ENCODE assay signal across 8 cellular contexts in genomic region chr1:205750683-205751651, GRCh38. TPM values are rescaled to one million over a fixed set of nuclear protein-coding genes. Genes with fewer than 3 reads are reported as not detected.
DNase-seq lines count a peak whose midpoint lies in the region; ATAC-seq, FAIRE-seq and TF ChIP-seq lines count a peak whose summit lies in the region.

No MANE protein-coding gene starts in this region.

- peak overlapping the region; percentile 91 for H3K27ac ChIP-seq in thymus (ENCODE audit: low read depth)

- no peaks in the 10 kb centered on the region for H3K36me3 Mint-ChIP-seq in activated naive CD8-positive, alpha-beta T cell

- peak overlapping the region; percentile 98 for H3K27ac Mint-ChIP-seq in activated naive CD8-positive, alpha-beta T cell

- FAIRE-seq in islet of Langerhans (lab: Jason Lieb, UNC): peak; percentile 17

- no peak for ATAC-seq in GM21825 (IDR thresholded peaks at IDR 0.05; ENCODE audit: unreplicated experiment)

- H3K4me3 ChIP-seq in AG09309 (ENCODE audit: control insufficient read depth, low read depth, low read length) (peak overlapping the region; percentile 48), thymus (ENCODE audit: low read length) (peak overlapping the region; percentile 72)

- H3K9me3 ChIP-seq in thymus (ENCODE audit: control insufficient read depth): no peaks in the 10 kb centered on the region

- H3K9me3 Mint-ChIP-seq in activated naive CD8-positive, alpha-beta T cell (ENCODE audit: low read depth): no peaks in the 10 kb centered on the region

- peak overlapping the region; percentile 94 for H3K4me3 Mint-ChIP-seq in activated naive CD8-positive, alpha-beta T cell

- H3K27me3 Mint-ChIP-seq in activated naive CD8-positive, alpha-beta T cell: no peaks in the 10 kb centered on the region

- no peaks in the 10 kb centered on the region for H3K36me3 ChIP-seq in thymus (ENCODE audit: control insufficient read depth, insufficient read depth)

- peaks cover 8% of the 10 kb centered on the region for H3K4me1 ChIP-seq in thymus (ENCODE audit: control insufficient read depth, insufficient read depth, low read length)

- POLR2A ChIA-PET in HEK293T (lab: Yijun Ruan, JAX): no interaction called here

- 86% methylated on average over 14 of the region's 14 CpGs for WGBS in thymus

- no peak for TF ChIP-seq CTCF in AG09309 (IDR thresholded peaks at IDR 0.05; ENCODE audit: control insufficient read depth, insufficient read depth, low read depth, low read length, missing control alignments)

- DNase-seq in AG09309 (ENCODE audit: low read depth) (no peak), HEK293T (ENCODE audit: extremely low spot score) (no peak), T-helper 9 cell (no peak)
- DNase-seq in activated CD4-positive, alpha-beta T cell treated with anti-CD3 and anti-CD28 coated beads, Interleukin-2, amount 50 U/mL, for 48 hours: no peak

- H3K27me3 ChIP-seq in thymus (ENCODE audit: control insufficient read depth, insufficient read depth): no peaks in the 10 kb centered on the region

- H3K4me1 Mint-ChIP-seq in activated naive CD8-positive, alpha-beta T cell (ENCODE audit: low read depth): peaks cover 31% of the 10 kb centered on the region

- CTCF ChIA-PET in HEK293T (lab: Yijun Ruan, JAX): no interaction called here

TF ChIP-seq in HEK293T, 16 proteins besides CTCF, POLR2A, EP300 and RAD21:
- TF ChIP-seq FOXA1 (IDR thresholded peaks at IDR 0.05) (no peak), NFRKB (IDR thresholded peaks at IDR 0.05) (no peak), ARNT (IDR thresholded peaks at IDR 0.05) (no peak), L3MBTL2 (conservative IDR thresholded peaks at IDR 0.05) (peak; percentile 51; the same call in 1 of the 2 replicates), SP1 (IDR thresholded peaks at IDR 0.05) (no peak), HDGF (IDR thresholded peaks at IDR 0.05; ENCODE audit: borderline replicate concordance) (no peak), SUZ12 (IDR thresholded peaks at IDR 0.05) (no peak), FOXK2 (IDR thresholded peaks at IDR 0.05) (no peak), FOXM1 (IDR thresholded peaks at IDR 0.05; ENCODE audit: borderline replicate concordance) (peak; percentile 74), PKNOX1 (IDR thresholded peaks at IDR 0.05) (no peak)

RNA-seq across cellular contexts. Expression of gene NUCKS1, which starts 1.0 kb away (rescaled TPM):
- polyA plus RNA-seq in thymus: 71.8 TPM

RNA-seq across cellular contexts. Expression of gene RAB29, which starts 24.3 kb away (rescaled TPM):
- polyA plus RNA-seq in thymus: 18.8 TPM
